8 cellular contexts compared by ENCODE assay signal in the genomic region with DNA sequence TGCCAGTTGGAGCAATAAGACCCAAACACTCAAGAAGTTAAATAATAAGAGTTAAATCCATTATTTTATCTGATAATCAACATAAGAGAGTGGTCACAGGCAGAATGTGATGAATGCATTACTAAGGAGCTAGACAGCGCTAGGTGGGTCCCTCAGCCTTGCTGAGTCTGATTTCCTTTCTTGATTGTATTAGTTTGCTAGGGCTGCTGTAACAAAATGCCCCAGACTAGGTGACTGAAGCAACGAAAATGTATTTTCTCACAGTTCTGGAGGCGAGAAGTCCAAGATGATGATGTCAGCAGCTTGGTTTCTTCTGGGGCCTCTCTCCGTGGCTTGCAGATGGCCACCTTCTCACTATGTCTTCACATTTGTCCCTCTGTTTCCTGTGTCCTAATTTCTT. TPM values are rescaled to one million over a fixed set of nuclear protein-coding genes. Genes with fewer than 3 reads are reported as not detected.
"Had no signal": no experiment of that assay in that cellular context is flagged by ENCODE, and none has a peak within 500 bp of the region (broad histone marks: within the 10 kb centered on the region; RNA-seq: fewer than 3 reads in every experiment).

No MANE protein-coding gene starts in this region.

- H3K4me3 ChIP-seq: GM12878 had no signal

- ATAC-seq: GM12878 had no signal

- DNase-seq: GDM1, GF-D8 had no signal

- FAIRE-seq: G401.6, GM12878, GM12891, GM12892, GM18507, GM19239 had no signal

RNA-seq across cellular contexts. Expression of a gene that starts 8.2 kb away (rescaled TPM):
- total RNA-seq: GM12878 had no signal
- polyA plus RNA-seq: GM12878 had no signal
